ENCODE assay signal across 1 cellular context in genomic region chr2:74181739-74182138, GRCh38.
TF ChIP-seq lines count a peak whose summit lies in the region.

No MANE protein-coding gene starts in this region.

TF ChIP-seq in GM12878, 131 proteins besides CTCF, POLR2A, EP300 and RAD21 (continues in another document):
- peak; percentile 57; the same call in 1 of the 2 replicates for TF ChIP-seq RUNX3 (IDR thresholded peaks at IDR 0.05; ENCODE audit: low read length)
- 0 out of 2 replicates have a peak, but pooled peaks have one; percentile 14 for TF ChIP-seq YY1 (IDR thresholded peaks at IDR 0.05; ENCODE audit: low read depth, low read length)
- TF ChIP-seq ETV6 (conservative IDR thresholded peaks at IDR 0.05 in 1 of 2, IDR thresholded peaks at IDR 0.05 in 1 of 2; ENCODE audit: borderline replicate concordance in 1 of 2, low read depth in 1 of 2) = peak in 1 of 2 experiments; percentile 29; a peak in 1 of 4 replicates
- TF ChIP-seq ATF2 (IDR thresholded peaks at IDR 0.05; ENCODE audit: low read length) = peak; percentile 63; the same call in 1 of the 2 replicates
- TF ChIP-seq MXI1 (IDR thresholded peaks at IDR 0.05; ENCODE audit: low read depth, low read length) = peak; percentile 70
- no peak for TF ChIP-seq CBX3 (IDR thresholded peaks at IDR 0.05; ENCODE audit: borderline replicate concordance, low read depth)
- TF ChIP-seq NR2F1 (conservative IDR thresholded peaks at IDR 0.05) = peak; percentile 43; the same call in 1 of the 2 replicates
- TF ChIP-seq MLLT1 (IDR thresholded peaks at IDR 0.05) = peak; percentile 83
- peak; percentile 58 for TF ChIP-seq SP1 (IDR thresholded peaks at IDR 0.05; ENCODE audit: low read depth, low read length)
- peak; percentile 37; the same call in 1 of the 2 replicates for TF ChIP-seq ATF7 (IDR thresholded peaks at IDR 0.05; ENCODE audit: low read depth)
- no peak for TF ChIP-seq ZSCAN29 (IDR thresholded peaks at IDR 0.05)
- TF ChIP-seq POLR2AphosphoS5 (IDR thresholded peaks at IDR 0.05; ENCODE audit: low read length) = peak; percentile 48; the same call in 1 of the 2 replicates
- peak; percentile 29 for TF ChIP-seq BCL3 (IDR thresholded peaks at IDR 0.05; ENCODE audit: borderline replicate concordance, insufficient read depth, low read depth, low read length, poor library complexity, severe bottlenecking)
- TF ChIP-seq HDGF (IDR thresholded peaks at IDR 0.05) = peak; percentile 88
- TF ChIP-seq ZNF384 (IDR thresholded peaks at IDR 0.05; ENCODE audit: borderline replicate concordance, low read depth, low read length) = peak; percentile 44; the same call in 1 of the 2 replicates
- TF ChIP-seq CBFB (IDR thresholded peaks at IDR 0.05; ENCODE audit: low read depth) = no peak; the same call in 1 of the 2 replicates
- TF ChIP-seq IKZF1 (conservative IDR thresholded peaks at IDR 0.05) = peak; percentile 89
- peak; percentile 54; the same call in 1 of the 2 replicates for TF ChIP-seq JUNB (IDR thresholded peaks at IDR 0.05)
- TF ChIP-seq TCF3 (IDR thresholded peaks at IDR 0.05; ENCODE audit: borderline replicate concordance, insufficient read depth, low read depth, low read length) = 0 out of 2 replicates have a peak, but pooled peaks have one; percentile 39
- TF ChIP-seq SKIL (IDR thresholded peaks at IDR 0.05; ENCODE audit: low read depth, poor library complexity, severe bottlenecking) = peak; percentile 64
- no peak for TF ChIP-seq ELK1 (IDR thresholded peaks at IDR 0.05; ENCODE audit: low read depth, low read length)
- TF ChIP-seq KAT2A (conservative IDR thresholded peaks at IDR 0.05; ENCODE audit: control insufficient read depth, low read depth, low read length) = no peak
- TF ChIP-seq GATAD2B (conservative IDR thresholded peaks at IDR 0.05; ENCODE audit: low read depth) = peak; percentile 63; the same call in 1 of the 2 replicates
- TF ChIP-seq ZBTB4 (CRISPR knock-in tag; IDR thresholded peaks at IDR 0.05) = no peak
- no peak for TF ChIP-seq ZZZ3 (IDR thresholded peaks at IDR 0.05; ENCODE audit: control insufficient read depth, insufficient read length, low read depth)
- TF ChIP-seq ZNF687 (IDR thresholded peaks at IDR 0.05) = 0 out of 2 replicates have a peak, but pooled peaks have one; percentile 42
- peak; percentile 59; the same call in 1 of the 2 replicates for TF ChIP-seq CHD2 (IDR thresholded peaks at IDR 0.05; ENCODE audit: borderline replicate concordance, low read depth, low read length)
- no peak for TF ChIP-seq STAT1 (conservative IDR thresholded peaks at IDR 0.05)
- 0 out of 2 replicates have a peak, but pooled peaks have one; percentile 32 for TF ChIP-seq ZBTB40 (IDR thresholded peaks at IDR 0.05; ENCODE audit: borderline replicate concordance)
- TF ChIP-seq SPI1 (IDR thresholded peaks at IDR 0.05; ENCODE audit: borderline replicate concordance, insufficient read depth, low read depth, low read length) = peak; percentile 95
- no peak for TF ChIP-seq BRCA1 (IDR thresholded peaks at IDR 0.05; ENCODE audit: low read depth, low read length)
